Comparison of ENCODE assay signal across 21 cellular contexts in the genomic region with DNA sequence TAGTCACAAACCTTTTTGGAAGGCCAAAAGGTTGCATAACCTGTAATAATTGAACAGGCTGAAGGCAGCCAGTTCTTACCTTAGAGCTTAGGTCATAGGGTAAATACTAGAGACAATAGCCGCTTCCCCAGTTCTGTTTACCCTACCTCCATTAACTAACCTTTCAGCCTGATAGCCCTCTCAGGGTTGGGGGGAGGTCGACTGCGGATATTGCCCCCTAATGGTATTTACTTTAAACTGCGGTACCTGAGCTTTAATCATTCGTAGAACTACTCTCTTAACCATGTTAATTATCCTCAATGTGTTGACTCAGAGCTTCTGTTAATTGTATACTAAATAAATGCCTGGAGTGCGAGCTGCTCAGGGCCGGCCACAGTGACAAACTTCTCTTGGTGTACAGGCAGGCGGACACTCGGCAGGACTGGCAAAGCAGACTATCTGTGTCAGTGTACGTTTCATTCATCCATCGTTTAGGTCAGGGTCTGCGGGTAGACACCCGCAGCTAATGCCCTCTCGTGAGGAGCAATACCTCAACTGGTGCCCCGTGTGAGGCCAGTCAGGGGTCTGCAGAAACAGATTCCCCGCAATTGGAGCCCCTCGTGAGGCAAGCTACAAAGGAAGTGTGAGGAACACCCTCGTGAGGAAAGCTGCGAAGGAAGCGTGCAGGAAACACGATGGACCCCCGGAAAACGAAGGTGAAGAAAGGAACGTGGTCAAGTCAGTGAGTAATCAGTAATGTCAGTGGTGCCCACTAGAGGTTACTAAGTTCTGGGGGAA.
DNase-seq lines count a peak whose midpoint lies in the region; ATAC-seq and TF ChIP-seq lines count a peak whose summit lies in the region.
"Had no signal": no experiment of that assay in that cellular context is flagged by ENCODE, and none has a peak within 500 bp of the region (broad histone marks: within the 10 kb centered on the region; RNA-seq: fewer than 3 reads in every experiment).

No MANE protein-coding gene starts in this region.

- H3F3A ChIP-seq in OCI-LY1 (ENCODE audit: insufficient read depth, low read length): no peaks in the 10 kb centered on the region

- no peaks in the 10 kb centered on the region for H3K79me1 ChIP-seq in IMR-90 (ENCODE audit: low read depth in 1 of 2, low read length in 2 of 2)

- H3K4me2 ChIP-seq in IMR-90 (ENCODE audit: low read depth, low read length): no peak overlapping the region
- no peak overlapping the region for H3K4me2 ChIP-seq in OCI-LY1 (ENCODE audit: low read length)

- no peak for ATAC-seq in IMR-90 (ENCODE audit: low read depth)

- intact Hi-C loops in IMR-90 (cut with micrococcal nuclease): no loop called here
- intact Hi-C loops in activated CD4-positive, alpha-beta memory T cell treated with anti-CD3 and anti-CD28 coated beads for 36 hours (cut with micrococcal nuclease): no loop called here
- intact Hi-C loops in stomach (cut with DNase I; ENCODE audit: low total_unique reads): no loop called here

- H3K9me2 ChIP-seq in OCI-LY1 (ENCODE audit: low read depth, low read length): no peaks in the 10 kb centered on the region

- peaks cover 2% of the 10 kb centered on the region for H3K9me3 Mint-ChIP-seq in activated CD4-positive, alpha-beta memory T cell treated with anti-CD3 and anti-CD28 coated beads for 36 hours
- H3K9me3 Mint-ChIP-seq: stimulated activated naive CD8-positive, alpha-beta T cell treated with anti-CD3 and anti-CD28 coated beads, Interleukin-15, amount 100 ng/mL, for 72 hours; T-helper 2 cell treated with Interferon-gamma antibody and Interleukin-4, amounts not matched to agents 5 μg/mL and 100 μg/mL, for 36 hours had no signal

- no peak for TF ChIP-seq EP300 in stomach (IDR thresholded peaks at IDR 0.05)

- H3K27me3 ChIP-seq in IMR-90 (ENCODE audit: control insufficient read depth, insufficient read depth, low read length) (no peaks in the 10 kb centered on the region), OCI-LY1 (ENCODE audit: insufficient read depth, low read length) (no peaks in the 10 kb centered on the region), kidney epithelial cell (ENCODE audit: control insufficient read depth, insufficient read depth, low read length) (no peaks in the 10 kb centered on the region), stomach (peaks cover 0 to 5% (median 0%) of the 10 kb centered on the region in 3 donors)
- H3K27me3 ChIP-seq: MG63, uterus had no signal

- H3K4me1 Mint-ChIP-seq in activated CD4-positive, alpha-beta memory T cell treated with anti-CD3 and anti-CD28 coated beads for 36 hours (ENCODE audit: low read depth): no peaks in the 10 kb centered on the region

- H3K79me2 ChIP-seq in OCI-LY1 (ENCODE audit: insufficient read depth, low read length): no peaks in the 10 kb centered on the region

- TF ChIP-seq POLR2A in IMR-90 (IDR thresholded peaks at IDR 0.05; ENCODE audit: low read depth, low read length) (no peak), stomach (IDR thresholded peaks at IDR 0.05) (no peak)

- no peak overlapping the region for H3K27ac ChIP-seq in C4-2B
- H3K27ac ChIP-seq in IMR-90 (ENCODE audit: insufficient read depth, low read length): no peak overlapping the region
- no peak overlapping the region for H3K27ac ChIP-seq in OCI-LY1 (ENCODE audit: low read depth, low read length, poor library complexity, severe bottlenecking)
- no peak overlapping the region for H3K27ac ChIP-seq in stomach
- H3K27ac ChIP-seq: coronary artery, epithelial cell of prostate, GM23248, uterus had no signal

- dilution Hi-C loops in IMR-90 (cut with HindIII; ENCODE audit: low sequenced_read_pairs, unreplicated experiment): no loop called here

- in situ Hi-C loops in IMR-90 (cut with MboI; ENCODE audit: low sequenced_read_pairs): no loop called here

- no peak overlapping the region for H4K5ac ChIP-seq in IMR-90 (ENCODE audit: low read depth, low read length)

- no peaks in the 10 kb centered on the region for H3K36me3 Mint-ChIP-seq in activated CD4-positive, alpha-beta memory T cell treated with anti-CD3 and anti-CD28 coated beads for 36 hours

- H3K9me1 ChIP-seq in IMR-90 (ENCODE audit: insufficient read depth, low read length): no peaks in the 10 kb centered on the region

- no peak overlapping the region for H3K23ac ChIP-seq in IMR-90 (ENCODE audit: low read depth, low read length)

- H3K14ac ChIP-seq in IMR-90 (replicated peaks; ENCODE audit: low read depth, low read length): no peak overlapping the region

- H2AK5ac ChIP-seq in IMR-90 (ENCODE audit: low read depth, low read length): no peak overlapping the region

- H3K4me3 Mint-ChIP-seq in activated CD4-positive, alpha-beta memory T cell treated with anti-CD3 and anti-CD28 coated beads for 36 hours: no peak overlapping the region
- H3K4me3 Mint-ChIP-seq: T-helper 2 cell treated with Interferon-gamma antibody and Interleukin-4, amounts not matched to agents 5 μg/mL and 100 μg/mL, for 36 hours had no signal

- POLR2A ChIA-PET in IMR-90 (lab: Charles Lee; ENCODE audit: unreplicated experiment): no interaction called here
- POLR2A ChIA-PET in activated CD4-positive, alpha-beta memory T cell treated with anti-CD3 and anti-CD28 coated beads for 36 hours (lab: Charles Lee): no interaction called here

- no peaks in the 10 kb centered on the region for H4K20me1 ChIP-seq in IMR-90 (ENCODE audit: insufficient read depth, low read length)
- H4K20me1 ChIP-seq in OCI-LY1 (ENCODE audit: insufficient read depth, low read length): no peaks in the 10 kb centered on the region

- CTCF ChIA-PET in IMR-90 (lab: Yijun Ruan, JAX): no interaction called here
- CTCF ChIA-PET in activated CD4-positive, alpha-beta memory T cell treated with anti-CD3 and anti-CD28 coated beads for 36 hours (lab: Charles Lee): no interaction called here

- no peak overlapping the region for H4K8ac ChIP-seq in IMR-90 (ENCODE audit: low read depth in 2 of 2, low read length in 2 of 2)

- 90% methylated on average over 4 of the region's 24 CpGs; no CpG with 5 or more reads in 1 of the 2 experiments for WGBS in IMR-90 (ENCODE audit: extremely low coverage in 2 of 2, insufficient read length in 1 of 2), 2 experiments
- WGBS in stomach, 5 donors: 47 to 72% (median 60%) methylated on average over 24 of the region's 24 CpGs

- H3K9ac ChIP-seq in IMR-90 (ENCODE audit: low read depth, low read length) (no peak overlapping the region), OCI-LY1 (ENCODE audit: low read length) (no peak overlapping the region)
- H3K9ac ChIP-seq: GM23248 had no signal

- TF ChIP-seq RAD21 in IMR-90 (IDR thresholded peaks at IDR 0.05; ENCODE audit: low read length): no peak

- H2BK20ac ChIP-seq in IMR-90 (ENCODE audit: low read depth, low read length): no peak overlapping the region

- TF ChIP-seq CTCF in C4-2B (conservative IDR thresholded peaks at IDR 0.05) (peak; percentile 15), IMR-90 (conservative IDR thresholded peaks at IDR 0.05; ENCODE audit: low read depth, low read length) (no peak), OCI-LY1 (IDR thresholded peaks at IDR 0.05; ENCODE audit: low read length) (peak; percentile 15; the same call in 1 of the 2 replicates), kidney epithelial cell (IDR thresholded peaks at IDR 0.05; ENCODE audit: insufficient read depth, low read length, poor library complexity, severe bottlenecking) (peak; percentile 9), stomach (IDR thresholded peaks at IDR 0.05) (no peak)

- H3K27ac Mint-ChIP-seq in activated CD4-positive, alpha-beta memory T cell treated with anti-CD3 and anti-CD28 coated beads for 36 hours: no peak overlapping the region
- H3K27ac Mint-ChIP-seq: T-helper 2 cell treated with Interferon-gamma antibody and Interleukin-4, amounts not matched to agents 5 μg/mL and 100 μg/mL, for 36 hours had no signal

- no peak overlapping the region for H2BK5ac ChIP-seq in IMR-90 (ENCODE audit: low read depth, low read length, poor library complexity, severe bottlenecking)

- H2BK120ac ChIP-seq in IMR-90 (ENCODE audit: low read depth, low read length): no peak overlapping the region

- H2BK15ac ChIP-seq in IMR-90 (ENCODE audit: low read depth, low read length): no peak overlapping the region

- H3K4me3 ChIP-seq in IMR-90 (ENCODE audit: insufficient read depth, low read depth, low read length) (no peak overlapping the region), OCI-LY1 (ENCODE audit: low read depth, low read length, poor library complexity, severe bottlenecking) (no peak overlapping the region), kidney epithelial cell (ENCODE audit: low read depth, low read length) (peak overlapping the region; percentile 40), stomach (no peak overlapping the region)
- H3K4me3 ChIP-seq: coronary artery, GM23248, uterus had no signal

- BruUV-seq in IMR-90 (replicated peaks; lab: Mats Ljungman, UMichigan): no TSS peak

- H3K36me3 ChIP-seq in IMR-90 (ENCODE audit: control insufficient read depth, insufficient read depth, low read length): no peaks in the 10 kb centered on the region
- H3K36me3 ChIP-seq in OCI-LY1 (ENCODE audit: insufficient read depth, low read length): no peaks in the 10 kb centered on the region
- no peaks in the 10 kb centered on the region for H3K36me3 ChIP-seq in kidney epithelial cell (ENCODE audit: control insufficient read depth, insufficient read depth, low read length)
- H3K36me3 ChIP-seq in stomach: no peaks in the 10 kb centered on the region
- H3K36me3 ChIP-seq: MG63, uterus had no signal

- no peak overlapping the region for H3K4ac ChIP-seq in IMR-90 (ENCODE audit: low read depth, low read length)

- no peak overlapping the region for H2AK9ac ChIP-seq in IMR-90 (replicated peaks; ENCODE audit: low read depth, low read length, poor library complexity)

- no peak overlapping the region for H4K91ac ChIP-seq in IMR-90 (ENCODE audit: insufficient read depth, low read depth, low read length)

- H3K9me3 ChIP-seq in IMR-90 (ENCODE audit: control insufficient read depth, insufficient read depth, low read length) (no peaks in the 10 kb centered on the region), OCI-LY1 (ENCODE audit: low read length) (no peaks in the 10 kb centered on the region), stomach (no peaks in the 10 kb centered on the region)
- H3K9me3 ChIP-seq: Caco-2, MG63, uterus had no signal

- no peak for DNase-seq in IMR-90
- no peak for DNase-seq in kidney epithelial cell (ENCODE audit: low read depth)
- no peak for DNase-seq in activated CD4-positive, alpha-beta memory T cell treated with anti-CD3 and anti-CD28 coated beads for 36 hours
- DNase-seq in stomach: no peak
- no peak for DNase-seq in GOT3 (lab: John Stamatoyannopoulos, UW)
- DNase-seq in stimulated activated CD8-positive, alpha-beta memory T cell treated with anti-CD3 and anti-CD28 coated beads, Interleukin-4, amount 100 ng/mL, for 48 hours: no peak
- DNase-seq: activated CD4-positive, alpha-beta T cell treated with anti-CD3 and anti-CD28 coated beads for 1 hour; GF-D8; GM23248; MG63; NCI-H2107; SHP77 treated with DMSO at 0.1 percent for 48 hours; stimulated activated CD4-positive, alpha-beta T cell treated with anti-CD3 and anti-CD28 coated beads, Interleukin-15, amount 100 ng/mL, for 24 hours; stimulated activated naive CD8-positive, alpha-beta T cell treated with anti-CD3 and anti-CD28 coated beads, Interleukin-15, amount 100 ng/mL, for 72 hours; uterus had no signal

- peaks cover 9% of the 10 kb centered on the region for H3K27me3 Mint-ChIP-seq in activated CD4-positive, alpha-beta memory T cell treated with anti-CD3 and anti-CD28 coated beads for 36 hours

- H3K4me1 ChIP-seq in IMR-90 (ENCODE audit: control insufficient read depth, insufficient read depth, low read length) (no peaks in the 10 kb centered on the region), OCI-LY1 (ENCODE audit: insufficient read depth, low read length, severe bottlenecking) (no peaks in the 10 kb centered on the region), stomach (no peaks in the 10 kb centered on the region)
- H3K4me1 ChIP-seq: uterus had no signal

- peak overlapping the region; percentile 41 for H2AFZ ChIP-seq in IMR-90 (replicated peaks; ENCODE audit: low read length, poor library complexity)
- H2AFZ ChIP-seq in OCI-LY1 (ENCODE audit: low read length): no peak overlapping the region
- H2AFZ ChIP-seq: GM23248 had no signal

- H3K56ac ChIP-seq in IMR-90 (ENCODE audit: extremely low read depth, insufficient read depth, low read length): no peak overlapping the region

- H3K18ac ChIP-seq in IMR-90 (ENCODE audit: low read depth, low read length): no peak overlapping the region

Comparison
In these comparisons a context has a peak if more than half of its experiments do, and no peak if none do; other contexts are left out.
1. CTCF ChIP-seq: peak in C4-2B (single experiment), OCI-LY1 (single experiment) and kidney epithelial cell (single experiment); none in IMR-90 (single experiment) and stomach (0 of 7).